In genomic region chr14:104184506-104184905, GRCh38 we compare ENCODE assay signal across 17 cellular contexts. TPM values are rescaled to one million over a fixed set of nuclear protein-coding genes. Genes with fewer than 3 reads are reported as not detected.
DNase-seq lines count a peak whose midpoint lies in the region; ATAC-seq lines count a peak whose summit lies in the region.
"Had no signal": no experiment of that assay in that cellular context is flagged by ENCODE, and none has a peak within 500 bp of the region (broad histone marks: within the 10 kb centered on the region; RNA-seq: fewer than 3 reads in every experiment).

No MANE protein-coding gene starts in this region.

- intact Hi-C loops in right cardiac atrium (cut with DNase I) = no loop called here
- intact Hi-C loops in Right ventricle myocardium inferior (cut with DNase I) = loop anchor here (2.0 kb wide), 1 partner anchor 46 kb away; the partner anchor contains the start of gene KIF26A

- no peak overlapping the region for H3K4me3 ChIP-seq in right cardiac atrium (ENCODE audit: low read length)
- H3K4me3 ChIP-seq: uterus had no signal

- no peaks in the 10 kb centered on the region for H3K4me1 ChIP-seq in right cardiac atrium (ENCODE audit: control insufficient read depth, insufficient read depth, low read length)
- H3K4me1 ChIP-seq: uterus had no signal

- WGBS in right cardiac atrium = 62% methylated on average over 12 of the region's 12 CpGs

- peak in 1 of 2 donors; percentile 17 for ATAC-seq in right cardiac atrium
- ATAC-seq in Right ventricle myocardium inferior = no peak
- ATAC-seq in GM19395 (IDR thresholded peaks at IDR 0.05; ENCODE audit: unreplicated experiment) = no peak
- no peak for ATAC-seq in GM21526 (IDR thresholded peaks at IDR 0.05; ENCODE audit: low FRiP score, unreplicated experiment)
- ATAC-seq: activated CD4-positive, alpha-beta T cell treated with anti-CD3 and anti-CD28 coated beads for 36 hours had no signal

- DNase-seq in right cardiac atrium = no peak
- no peak for DNase-seq in Right ventricle myocardium inferior (ENCODE audit: missing footprints)
- DNase-seq in dermis blood vessel endothelial cell = peak; percentile 40
- DNase-seq in lung microvascular endothelial cell (ENCODE audit: low read depth in 2 of 2) = peak; percentile 19 to 24
- DNase-seq in NCI-H510A (lab: John Stamatoyannopoulos, UW) = no peak
- DNase-seq in dedifferentiated amniotic fluid mesenchymal stem cell (ENCODE audit: extremely low spot score) = no peak
- DNase-seq: activated CD4-positive, alpha-beta T cell treated with anti-CD3 and anti-CD28 coated beads for 36 hours; effector CD8-positive, alpha-beta T cell; GDM1; KBM-7; MV-4-11; NCI-H1694; stimulated activated CD8-positive, alpha-beta memory T cell treated with anti-CD3 and anti-CD28 coated beads, Interleukin-4, amount 100 ng/mL, for 48 hours had no signal

- H3K27ac ChIP-seq in right cardiac atrium (ENCODE audit: low read length) = peak overlapping the region; percentile 23
- H3K27ac ChIP-seq: C4-2B had no signal

- no peaks in the 10 kb centered on the region for H3K27me3 ChIP-seq in right cardiac atrium (ENCODE audit: control insufficient read depth, insufficient read depth)
- H3K27me3 ChIP-seq: uterus had no signal

- H3K9me3 ChIP-seq in right cardiac atrium (ENCODE audit: control insufficient read depth, low read length) = no peaks in the 10 kb centered on the region
- H3K9me3 ChIP-seq: uterus had no signal

RNA-seq across cellular contexts. Expression of gene KIF26A, which starts 46.1 kb away (rescaled TPM):
- total RNA-seq in right cardiac atrium = 10 to 100 TPM in 2 of 4 donors, 1 to 10 TPM in 2; 7.9 to 10.6 (median 9.9) TPM
- 7.1 TPM for polyA plus RNA-seq in right cardiac atrium
- total RNA-seq in Right ventricle myocardium inferior = 6.4 TPM
- total RNA-seq in dermis blood vessel endothelial cell = 23.8 and 31.8 TPM in 2 replicates
- total RNA-seq in lung microvascular endothelial cell = 6.1 and 24.0 TPM in 2 replicates

Comparison
In these comparisons a context has a peak if more than half of its experiments do, and no peak if none do; other contexts are left out.
1. DNase-seq: peak in dermis blood vessel endothelial cell (single experiment) and lung microvascular endothelial cell (2 of 2); none in right cardiac atrium (0 of 3), Right ventricle myocardium inferior (single experiment), NCI-H510A (single experiment) and dedifferentiated amniotic fluid mesenchymal stem cell (single experiment).